ENCODE assay signal across 19 cellular contexts in genomic region chr15:34994925-34995324, GRCh38. TPM values are rescaled to one million over a fixed set of nuclear protein-coding genes. Genes with fewer than 3 reads are reported as not detected.
DNase-seq lines count a peak whose midpoint lies in the region; ATAC-seq and TF ChIP-seq lines count a peak whose summit lies in the region.
"Had no signal": no experiment of that assay in that cellular context is flagged by ENCODE, and none has a peak within 500 bp of the region (broad histone marks: within the 10 kb centered on the region; RNA-seq: fewer than 3 reads in every experiment).

No MANE protein-coding gene starts in this region.

- H3K4me1 ChIP-seq in RWPE2 (ENCODE audit: insufficient read depth, poor library complexity, severe bottlenecking): peaks cover 24% of the 10 kb centered on the region
- H3K4me1 ChIP-seq in CD4-positive, alpha-beta memory T cell (ENCODE audit: insufficient read depth, low read length): no peaks in the 10 kb centered on the region

- H3K4me3 Mint-ChIP-seq in activated CD4-positive, alpha-beta memory T cell treated with anti-CD3 and anti-CD28 coated beads, Interleukin-2, amount 10 ng/mL, durations not matched to agents 7 days and 5 days: no peak overlapping the region
- H3K4me3 Mint-ChIP-seq in activated CD4-positive, alpha-beta memory T cell treated with anti-CD3 and anti-CD28 coated beads for 36 hours: no peak overlapping the region
- H3K4me3 Mint-ChIP-seq in CD4-positive, alpha-beta memory T cell: no peak overlapping the region

- H3K9me3 Mint-ChIP-seq in activated CD4-positive, alpha-beta memory T cell treated with anti-CD3 and anti-CD28 coated beads, Interleukin-2, amount 10 ng/mL, durations not matched to agents 7 days and 5 days: no peaks in the 10 kb centered on the region
- no peaks in the 10 kb centered on the region for H3K9me3 Mint-ChIP-seq in activated CD4-positive, alpha-beta memory T cell treated with anti-CD3 and anti-CD28 coated beads for 36 hours
- H3K9me3 Mint-ChIP-seq in CD4-positive, alpha-beta memory T cell: no peaks in the 10 kb centered on the region

- peaks cover 2% of the 10 kb centered on the region for H3K36me3 Mint-ChIP-seq in activated CD4-positive, alpha-beta memory T cell treated with anti-CD3 and anti-CD28 coated beads, Interleukin-2, amount 10 ng/mL, durations not matched to agents 7 days and 5 days (ENCODE audit: low read depth)
- H3K36me3 Mint-ChIP-seq in activated CD4-positive, alpha-beta memory T cell treated with anti-CD3 and anti-CD28 coated beads for 36 hours: no peaks in the 10 kb centered on the region
- no peaks in the 10 kb centered on the region for H3K36me3 Mint-ChIP-seq in CD4-positive, alpha-beta memory T cell
- H3K36me3 Mint-ChIP-seq: CD4-positive, CD25-positive, alpha-beta regulatory T cell had no signal

- H3K27ac Mint-ChIP-seq in activated CD4-positive, alpha-beta memory T cell treated with anti-CD3 and anti-CD28 coated beads, Interleukin-2, amount 10 ng/mL, durations not matched to agents 7 days and 5 days: peak overlapping the region; percentile 93
- no peak overlapping the region for H3K27ac Mint-ChIP-seq in activated CD4-positive, alpha-beta memory T cell treated with anti-CD3 and anti-CD28 coated beads for 36 hours
- no peak overlapping the region for H3K27ac Mint-ChIP-seq in CD4-positive, alpha-beta memory T cell
- H3K27ac Mint-ChIP-seq: CD4-positive, CD25-positive, alpha-beta regulatory T cell had no signal

- H3K27me3 ChIP-seq in RWPE2 (ENCODE audit: insufficient read depth, poor library complexity, severe bottlenecking): no peaks in the 10 kb centered on the region
- H3K27me3 ChIP-seq in CD4-positive, alpha-beta memory T cell (ENCODE audit: insufficient read depth, low read length): no peaks in the 10 kb centered on the region

- POLR2A ChIA-PET in activated CD4-positive, alpha-beta memory T cell treated with anti-CD3 and anti-CD28 coated beads, Interleukin-2, amount 10 ng/mL, durations not matched to agents 7 days and 5 days (lab: Charles Lee): interaction anchor here (2.9 kb wide), 1 partner anchor 25 kb away, joined by 17 read pairs; the partner anchor contains the start of gene AQR
- POLR2A ChIA-PET in activated CD4-positive, alpha-beta memory T cell treated with anti-CD3 and anti-CD28 coated beads for 36 hours (lab: Charles Lee): no interaction called here
- POLR2A ChIA-PET in CD4-positive, alpha-beta memory T cell (lab: Charles Lee; ENCODE audit: partially characterized antibody): no interaction called here

- H3K36me3 ChIP-seq in RWPE2 (ENCODE audit: low read depth): no peaks in the 10 kb centered on the region
- H3K36me3 ChIP-seq in CD4-positive, alpha-beta memory T cell (ENCODE audit: insufficient read depth, low read length): no peaks in the 10 kb centered on the region

- ATAC-seq in RWPE2 (ENCODE audit: low read depth) (peak; percentile 26; the same call in 1 of the 3 replicates), HG03342 (IDR thresholded peaks at IDR 0.05; ENCODE audit: unreplicated experiment) (no peak)
- ATAC-seq: HepG2, PC-3 had no signal

- CTCF ChIA-PET in activated CD4-positive, alpha-beta memory T cell treated with anti-CD3 and anti-CD28 coated beads, Interleukin-2, amount 10 ng/mL, durations not matched to agents 7 days and 5 days (lab: Charles Lee): interaction anchor here (1.1 to 3.1 kb wide), 4 partner anchors 16 to 83 kb away, joined by 3 to 10 read pairs (median 3); partner anchors contain the start of gene AQR
- CTCF ChIA-PET in activated CD4-positive, alpha-beta memory T cell treated with anti-CD3 and anti-CD28 coated beads for 36 hours (lab: Charles Lee): no interaction called here
- CTCF ChIA-PET in CD4-positive, alpha-beta memory T cell (lab: Charles Lee; ENCODE audit: partially characterized antibody): interaction anchor here (1.1 kb wide), 1 partner anchor 20 kb away, joined by 3 read pairs; no protein-coding TSS in a partner anchor

- no peak for TF ChIP-seq CTCF in RWPE2 (IDR thresholded peaks at IDR 0.05; ENCODE audit: poor library complexity, severe bottlenecking)

- H3K27ac ChIP-seq in RWPE2 (ENCODE audit: poor library complexity, severe bottlenecking) (peak overlapping the region; percentile 2), epithelial cell of prostate (peak overlapping the region; percentile 45), skin epidermis (peak overlapping the region in 15 of 21 experiments; percentile 26 to 75 (median 59))
- no peak overlapping the region for H3K27ac ChIP-seq in CD4-positive, alpha-beta memory T cell (ENCODE audit: low read depth, low read length)
- H3K27ac ChIP-seq: HL-60 had no signal

- intact Hi-C loops in activated CD4-positive, alpha-beta memory T cell treated with anti-CD3 and anti-CD28 coated beads for 36 hours (cut with micrococcal nuclease): loop anchor here (1.0 to 5.0 kb wide), 3 partner anchors 10 to 678 kb away; no protein-coding TSS in a partner anchor
- intact Hi-C loops in CD4-positive, alpha-beta memory T cell (cut with micrococcal nuclease): no loop called here

- H3K27me3 Mint-ChIP-seq in activated CD4-positive, alpha-beta memory T cell treated with anti-CD3 and anti-CD28 coated beads, Interleukin-2, amount 10 ng/mL, durations not matched to agents 7 days and 5 days: peaks cover 18% of the 10 kb centered on the region
- H3K27me3 Mint-ChIP-seq in activated CD4-positive, alpha-beta memory T cell treated with anti-CD3 and anti-CD28 coated beads for 36 hours: peaks cover 8% of the 10 kb centered on the region
- H3K27me3 Mint-ChIP-seq in CD4-positive, alpha-beta memory T cell: peaks cover 4 to 5% of the 10 kb centered on the region in 2 donors

- H3K4me1 Mint-ChIP-seq in activated CD4-positive, alpha-beta memory T cell treated with anti-CD3 and anti-CD28 coated beads, Interleukin-2, amount 10 ng/mL, durations not matched to agents 7 days and 5 days: peaks cover 35% of the 10 kb centered on the region
- H3K4me1 Mint-ChIP-seq in activated CD4-positive, alpha-beta memory T cell treated with anti-CD3 and anti-CD28 coated beads for 36 hours (ENCODE audit: low read depth): peaks cover 23% of the 10 kb centered on the region
- peaks cover 2 to 14% (median 11%) of the 10 kb centered on the region in 4 donors for H3K4me1 Mint-ChIP-seq in CD4-positive, alpha-beta memory T cell

- H3K4me3 ChIP-seq in RWPE2 (ENCODE audit: severe bottlenecking): no peak overlapping the region
- H3K4me3 ChIP-seq in skin epidermis: no peak overlapping the region
- H3K4me3 ChIP-seq in CD4-positive, alpha-beta memory T cell (ENCODE audit: low read length in 2 of 2): no peak overlapping the region

- H3K9me3 ChIP-seq in RWPE2 (ENCODE audit: severe bottlenecking): no peaks in the 10 kb centered on the region
- no peaks in the 10 kb centered on the region for H3K9me3 ChIP-seq in CD4-positive, alpha-beta memory T cell (ENCODE audit: control insufficient read depth in 1 of 2, low read length in 2 of 2)

- no peak for DNase-seq in activated CD4-positive, alpha-beta memory T cell treated with anti-CD3 and anti-CD28 coated beads, Interleukin-2, amount 10 ng/mL, durations not matched to agents 7 days and 5 days
- DNase-seq in activated CD4-positive, alpha-beta memory T cell treated with anti-CD3 and anti-CD28 coated beads for 36 hours: no peak
- DNase-seq in RWPE2 (ENCODE audit: low spot score): no peak
- DNase-seq in epithelial cell of prostate (ENCODE audit: low read depth, low spot score): no peak
- no peak for DNase-seq in hepatic stellate cell (ENCODE audit: low spot score)
- no peak for DNase-seq in CD4-positive, alpha-beta memory T cell
- DNase-seq: AML-193; CD4-positive, CD25-positive, alpha-beta regulatory T cell; DMS79 treated with DMSO at 0.1 percent for 48 hours; Karpas-422; MM.1S; NCI-H1105; NCI-H1694 treated with DMSO at 0.1 percent for 48 hours; NCI-H446; PC-3 had no signal

RNA-seq across cellular contexts. Expression of gene ZNF770, which starts 6.8 kb away (rescaled TPM):
- 10 to 100 TPM; 36.2 to 40.8 TPM for total RNA-seq in activated CD4-positive, alpha-beta memory T cell treated with anti-CD3 and anti-CD28 coated beads, Interleukin-2, amount 10 ng/mL, durations not matched to agents 7 days and 5 days
- total RNA-seq in activated CD4-positive, alpha-beta memory T cell treated with anti-CD3 and anti-CD28 coated beads for 36 hours: 10 to 100 TPM; 36.6 to 38.5 TPM
- 10 to 100 TPM; 55.8 to 63.5 TPM for total RNA-seq in CD4-positive, alpha-beta memory T cell
- polyA plus RNA-seq in CD4-positive, alpha-beta memory T cell: 100 to 1,000 TPM in 1 of 2 donors, 10 to 100 TPM in 1; 69.6 to 101 TPM

RNA-seq across cellular contexts. Expression of gene AQR, which starts 25.4 kb away (rescaled TPM):
- total RNA-seq in activated CD4-positive, alpha-beta memory T cell treated with anti-CD3 and anti-CD28 coated beads, Interleukin-2, amount 10 ng/mL, durations not matched to agents 7 days and 5 days: 10 to 100 TPM; 30.3 to 31.9 TPM
- 10 to 100 TPM; 30.1 to 33.2 TPM for total RNA-seq in activated CD4-positive, alpha-beta memory T cell treated with anti-CD3 and anti-CD28 coated beads for 36 hours
- 10 to 100 TPM; 42.8 to 47.6 TPM for total RNA-seq in CD4-positive, alpha-beta memory T cell
- polyA plus RNA-seq in CD4-positive, alpha-beta memory T cell: 10 to 100 TPM; 12.9 to 15.9 TPM
